In the genomic region with DNA sequence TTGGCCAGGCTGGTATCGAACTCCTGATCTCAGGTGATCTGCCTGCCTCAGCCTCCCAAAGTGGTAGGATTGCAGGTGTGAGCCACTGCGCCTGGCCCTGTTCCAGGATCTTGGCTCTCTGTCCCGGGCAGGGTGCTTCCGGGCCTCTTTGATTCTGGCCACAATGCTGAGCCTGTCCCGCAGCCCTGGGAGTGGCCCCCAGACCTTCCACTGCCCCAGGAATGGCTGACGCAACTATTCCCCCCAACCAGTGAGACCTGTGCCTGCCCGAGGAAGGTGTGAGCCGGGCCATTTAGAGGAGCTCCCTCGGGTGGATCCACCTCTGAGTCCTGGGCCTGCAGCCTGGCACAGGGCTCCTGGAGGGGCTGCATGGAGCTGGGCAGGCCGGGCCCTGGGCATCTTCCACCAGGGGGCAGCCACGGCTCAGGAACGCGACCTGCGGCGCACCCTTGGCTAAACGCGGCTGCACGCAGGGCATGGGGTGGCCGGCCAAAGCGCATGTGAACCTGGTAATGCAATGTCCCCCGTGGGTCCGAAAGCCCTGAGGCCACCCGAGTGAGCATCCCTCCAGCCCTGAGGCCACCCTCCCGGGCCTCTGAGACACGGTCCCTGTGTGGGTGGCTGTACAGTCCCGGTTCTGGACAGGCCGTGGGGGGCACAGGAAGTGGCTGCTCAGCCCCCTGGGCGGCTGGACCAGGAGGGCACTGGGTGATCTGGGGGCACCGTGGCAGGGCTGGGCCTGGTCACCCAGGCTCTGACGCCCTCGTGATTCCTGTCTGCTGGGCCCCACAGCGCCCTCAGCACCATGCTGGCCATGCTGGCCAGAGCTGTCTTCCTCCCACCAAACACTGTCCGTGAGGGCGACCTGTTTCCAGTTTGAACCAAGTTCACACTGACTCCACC, we compare ENCODE assay signal across 8 cellular contexts. TPM values are rescaled to one million over a fixed set of nuclear protein-coding genes. Genes with fewer than 3 reads are reported as not detected.
DNase-seq lines count a peak whose midpoint lies in the region; ATAC-seq lines count a peak whose summit lies in the region.

No MANE protein-coding gene starts in this region.

- peak; percentile 84 for ATAC-seq in GM18867 (IDR thresholded peaks at IDR 0.05; ENCODE audit: unreplicated experiment)
- peak; percentile 86 for ATAC-seq in HG03280 (IDR thresholded peaks at IDR 0.05; ENCODE audit: unreplicated experiment)

- H3K36me3 ChIP-seq in effector memory CD4-positive, alpha-beta T cell (ENCODE audit: control insufficient read depth, insufficient read depth, low read length) = no peaks in the 10 kb centered on the region

- H3K9me3 ChIP-seq in effector memory CD4-positive, alpha-beta T cell (ENCODE audit: control insufficient read depth, low read length) = no peaks in the 10 kb centered on the region

- peaks cover 11% of the 10 kb centered on the region for H3K4me1 ChIP-seq in effector memory CD4-positive, alpha-beta T cell (ENCODE audit: control insufficient read depth, insufficient read depth, low read length, poor library complexity, severe bottlenecking)

- H3K27ac ChIP-seq in effector memory CD4-positive, alpha-beta T cell (ENCODE audit: insufficient read depth, low read length, poor library complexity, severe bottlenecking) = no peak overlapping the region

- no peaks in the 10 kb centered on the region for H3K27me3 ChIP-seq in effector memory CD4-positive, alpha-beta T cell (replicated peaks; ENCODE audit: control insufficient read depth, insufficient read depth, low read length, poor library complexity, severe bottlenecking)

- peak; percentile 87 for DNase-seq in AG08395 (ENCODE audit: low spot score)
- DNase-seq in NCI-H82 treated with DMSO at 0.1 percent for 48 hours (lab: John Stamatoyannopoulos, UW; ENCODE audit: unreplicated experiment) = peak; percentile 9
- DNase-seq in activated CD8-positive, alpha-beta memory T cell treated with anti-CD3 and anti-CD28 coated beads for 4 hours (ENCODE audit: low read depth in 2 of 2) = peak; percentile 51 to 62
- DNase-seq in effector memory CD4-positive, alpha-beta T cell = peak; percentile 39 to 63 (median 50)
- peak; percentile 93 for DNase-seq in mesenteric fat pad (ENCODE audit: low spot score)
- peak; percentile 68 for DNase-seq in stimulated activated CD8-positive, alpha-beta memory T cell treated with anti-CD3 and anti-CD28 coated beads, Interleukin-15, amount 100 ng/mL, for 1 hour (ENCODE audit: low read depth)

- peak overlapping the region; percentile 39 for H3K4me3 ChIP-seq in effector memory CD4-positive, alpha-beta T cell (ENCODE audit: insufficient read depth, low read depth, low read length, poor library complexity, severe bottlenecking)

RNA-seq across cellular contexts. Expression of a gene that starts 24.8 kb away (rescaled TPM):
- not detected for total RNA-seq in mesenteric fat pad

RNA-seq across cellular contexts. Expression of a gene that starts 48.0 kb away (rescaled TPM):
- 19.2 TPM for total RNA-seq in mesenteric fat pad

Comparison
In these comparisons a context has a peak if more than half of its experiments do, and no peak if none do; other contexts are left out.
1. DNase-seq: peak in every context shown above with its lines; median percentile 93 in mesenteric fat pad; 87 in AG08395; 68 in stimulated activated CD8-positive, alpha-beta memory T cell treated with anti-CD3 and anti-CD28 coated beads, Interleukin-15, amount 100 ng/mL, for 1 hour; 56 in activated CD8-positive, alpha-beta memory T cell treated with anti-CD3 and anti-CD28 coated beads for 4 hours; 50 in effector memory CD4-positive, alpha-beta T cell; 9 in NCI-H82 treated with DMSO at 0.1 percent for 48 hours.